In the genomic region with DNA sequence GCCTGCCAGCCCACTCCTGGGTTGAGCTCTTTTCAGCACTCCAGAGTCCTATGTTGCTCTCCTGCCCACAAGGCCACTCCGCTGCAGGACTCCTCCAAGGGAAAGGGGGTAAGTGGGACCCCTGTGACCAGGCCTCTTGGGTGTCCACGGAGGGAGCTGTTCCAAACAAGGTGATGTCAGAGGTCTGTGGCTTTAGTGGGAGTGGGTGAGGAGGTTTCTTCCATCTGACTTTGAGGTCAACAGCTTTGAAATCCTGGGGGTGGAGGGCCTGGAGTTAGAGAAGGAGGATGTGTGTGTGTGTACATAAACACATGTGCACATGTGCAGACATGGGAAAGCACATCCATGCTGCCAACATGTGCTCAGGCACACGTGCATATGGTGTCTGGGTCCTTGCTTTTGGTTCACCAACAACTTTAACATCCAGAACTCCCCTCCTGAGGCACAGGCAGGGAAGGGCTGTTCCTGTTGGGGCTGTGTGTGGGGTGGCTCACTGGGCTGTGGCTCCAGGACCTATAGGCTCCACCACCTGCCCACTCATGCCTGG, we compare ENCODE assay signal across 21 cellular contexts. TPM values are rescaled to one million over a fixed set of nuclear protein-coding genes. Genes with fewer than 3 reads are reported as not detected.
DNase-seq lines count a peak whose midpoint lies in the region; ATAC-seq, FAIRE-seq and TF ChIP-seq lines count a peak whose summit lies in the region.
"Had no signal": no experiment of that assay in that cellular context is flagged by ENCODE, and none has a peak within 500 bp of the region (broad histone marks: within the 10 kb centered on the region; RNA-seq: fewer than 3 reads in every experiment).

No MANE protein-coding gene starts in this region.

- CTCF ChIA-PET in activated CD8-positive, alpha-beta T cell treated with anti-CD3 and anti-CD28 coated beads for 36 hours (lab: Charles Lee) = interaction anchor here (1.0 kb wide), 1 partner anchor 132 kb away, joined by 3 read pairs; no protein-coding TSS in a partner anchor
- CTCF ChIA-PET in activated CD8-positive, alpha-beta T cell treated with anti-CD3 and anti-CD28 coated beads, Interleukin-2, amount 10 ng/mL, durations not matched to agents 7 days and 5 days (lab: Charles Lee) = no interaction called here
- CTCF ChIA-PET in K562 (lab: Yijun Ruan, JAX; ENCODE audit: low intra/inter-chr PET ratio) (no interaction called here), SK-N-SH (lab: Yijun Ruan, JAX) (interaction anchor here (0.8 to 6.5 kb wide), 11 partner anchors 10 to 136 kb away, joined by 3 to 43 read pairs (median 4); no protein-coding TSS in a partner anchor)

- no peaks in the 10 kb centered on the region for H3K9me1 ChIP-seq in K562 (ENCODE audit: control insufficient read depth, insufficient read depth, low read length)

- peak; percentile 25 for ATAC-seq in activated CD8-positive, alpha-beta T cell treated with anti-CD3 and anti-CD28 coated beads for 36 hours
- ATAC-seq in activated CD8-positive, alpha-beta T cell treated with anti-CD3 and anti-CD28 coated beads, Interleukin-2, amount 10 ng/mL, durations not matched to agents 7 days and 5 days = no peak
- peak; percentile 55 for ATAC-seq in activated T-helper 17 cell treated with anti-CD3 and anti-CD28 coated beads, Interleukin-2, amount 50 U/mL, for 72 hours (replicated peaks)
- no peak for ATAC-seq in K562
- ATAC-seq in heart right ventricle = no peak
- ATAC-seq: A549, HCT116 had no signal

- H3K36me3 Mint-ChIP-seq in activated CD8-positive, alpha-beta T cell treated with anti-CD3 and anti-CD28 coated beads for 36 hours (ENCODE audit: low read depth) = no peaks in the 10 kb centered on the region
- no peaks in the 10 kb centered on the region for H3K36me3 Mint-ChIP-seq in activated CD8-positive, alpha-beta T cell treated with anti-CD3 and anti-CD28 coated beads, Interleukin-2, amount 10 ng/mL, durations not matched to agents 7 days and 5 days (ENCODE audit: low read depth)
- no peaks in the 10 kb centered on the region for H3K36me3 Mint-ChIP-seq in activated T-helper 17 cell treated with anti-CD3 and anti-CD28 coated beads, Interleukin-2, amount 50 U/mL, for 72 hours (ENCODE audit: low read depth)
- H3K36me3 Mint-ChIP-seq: CD14-positive monocyte; CD4-positive, alpha-beta memory T cell had no signal

- H3K4me2 ChIP-seq in K562 (ENCODE audit: insufficient read depth, low read length) (no peak overlapping the region), SK-N-SH (no peak overlapping the region)
- H3K4me2 ChIP-seq: A549, BLaER1 had no signal

- FAIRE-seq in K562 (lab: Jason Lieb, UNC) = no peak
- FAIRE-seq: A549, HTR-8/SVneo had no signal

- H3K36me3 ChIP-seq in K562 (ENCODE audit: control insufficient read depth, insufficient read depth, low read length) (no peaks in the 10 kb centered on the region), heart right ventricle (no peaks in the 10 kb centered on the region), SK-N-SH (replicated peaks in 1 of 2; ENCODE audit: control insufficient read depth in 1 of 2, insufficient read depth in 2 of 2, low read length in 1 of 2) (no peaks in the 10 kb centered on the region)
- H3K36me3 ChIP-seq: BLaER1 had no signal

- TF ChIP-seq CTCF in activated CD8-positive, alpha-beta T cell treated with anti-CD3 and anti-CD28 coated beads for 36 hours (IDR thresholded peaks at IDR 0.05) = no peak
- TF ChIP-seq CTCF in K562 (IDR thresholded peaks at IDR 0.05 in 2 of 3, conservative IDR thresholded peaks at IDR 0.05 in 1 of 3; ENCODE audit: insufficient read depth in 2 of 3, low read depth in 1 of 3, low read length in 3 of 3) = no peak
- no peak for TF ChIP-seq CTCF in heart right ventricle (IDR thresholded peaks at IDR 0.05)
- TF ChIP-seq CTCF in SK-N-SH (IDR thresholded peaks at IDR 0.05) = no peak

- BruUV-seq in K562 (replicated peaks; lab: Mats Ljungman, UMichigan) = no TSS peak

- H3K27me3 Mint-ChIP-seq in activated CD8-positive, alpha-beta T cell treated with anti-CD3 and anti-CD28 coated beads for 36 hours = no peaks in the 10 kb centered on the region
- no peaks in the 10 kb centered on the region for H3K27me3 Mint-ChIP-seq in activated CD8-positive, alpha-beta T cell treated with anti-CD3 and anti-CD28 coated beads, Interleukin-2, amount 10 ng/mL, durations not matched to agents 7 days and 5 days (ENCODE audit: low read depth)
- peaks cover 5% of the 10 kb centered on the region for H3K27me3 Mint-ChIP-seq in activated T-helper 17 cell treated with anti-CD3 and anti-CD28 coated beads, Interleukin-2, amount 50 U/mL, for 72 hours

- in situ Hi-C loops in K562 (cut with MboI) = no loop called here

- WGBS in K562 (ENCODE audit: insufficient coverage, low coverage, missing lambda C conversion rate) = 7% methylated on average over 3 of the region's 3 CpGs
- WGBS in heart right ventricle, 2 donors = 82 to 83% methylated on average over 3 of the region's 3 CpGs
- 35% methylated on average over 3 of the region's 3 CpGs for WGBS in SK-N-SH (ENCODE audit: low lambda C conversion rate)

- H3K4me3 Mint-ChIP-seq in activated CD8-positive, alpha-beta T cell treated with anti-CD3 and anti-CD28 coated beads for 36 hours = no peak overlapping the region
- no peak overlapping the region for H3K4me3 Mint-ChIP-seq in activated CD8-positive, alpha-beta T cell treated with anti-CD3 and anti-CD28 coated beads, Interleukin-2, amount 10 ng/mL, durations not matched to agents 7 days and 5 days
- no peak overlapping the region for H3K4me3 Mint-ChIP-seq in activated T-helper 17 cell treated with anti-CD3 and anti-CD28 coated beads, Interleukin-2, amount 50 U/mL, for 72 hours
- H3K4me3 Mint-ChIP-seq: CD14-positive monocyte; CD4-positive, alpha-beta memory T cell; IgD-negative memory B cell had no signal

- H3K9me3 ChIP-seq in K562 (replicated peaks; ENCODE audit: control insufficient read depth, insufficient read depth, low read depth, low read length) (no peaks in the 10 kb centered on the region), heart right ventricle (no peaks in the 10 kb centered on the region), SK-N-SH (no peaks in the 10 kb centered on the region)
- H3K9me3 ChIP-seq: A549, BLaER1 had no signal

- H3K4me1 ChIP-seq in K562 (replicated peaks in 1 of 2; ENCODE audit: control insufficient read depth in 2 of 2, insufficient read depth in 2 of 2, low read length in 2 of 2) (no peaks in the 10 kb centered on the region; a peak in 1 of 5 replicates), heart right ventricle (no peaks in the 10 kb centered on the region), SK-N-SH (ENCODE audit: control insufficient read depth in 1 of 2, insufficient read depth in 2 of 2, low read depth in 1 of 2, low read length in 1 of 2) (peaks cover 0 to 58% of the 10 kb centered on the region in 2 experiments; a peak in 1 of 4 replicates)
- H3K4me1 ChIP-seq: A549, BLaER1 had no signal

- no peak overlapping the region for H3K9ac ChIP-seq in K562 (ENCODE audit: insufficient read depth in 1 of 2, low read depth in 2 of 2, low read length in 2 of 2)
- no peak overlapping the region for H3K9ac ChIP-seq in SK-N-SH
- H3K9ac ChIP-seq: BLaER1 had no signal

- TF ChIP-seq RAD21 in K562 (CRISPR knock-in tag; conservative IDR thresholded peaks at IDR 0.05 in 1 of 2, IDR thresholded peaks at IDR 0.05 in 1 of 2) (no peak), SK-N-SH (IDR thresholded peaks at IDR 0.05; ENCODE audit: low read length) (no peak)

- H3F3A ChIP-seq in SK-N-SH (replicated peaks; ENCODE audit: insufficient read depth) = no peaks in the 10 kb centered on the region

- H3K27ac ChIP-seq in K562 (ENCODE audit: extremely low read depth, low read depth, low read length) (no peak overlapping the region), heart right ventricle (no peak overlapping the region), SK-N-SH (ENCODE audit: low read depth in 2 of 2, low read length in 1 of 2) (peak overlapping the region in 1 of 2 experiments; percentile 92; a peak in 2 of 4 replicates)
- H3K27ac ChIP-seq: 22Rv1, A549, BLaER1 had no signal

- no peak for DNase-seq in activated CD8-positive, alpha-beta T cell treated with anti-CD3 and anti-CD28 coated beads for 36 hours
- DNase-seq in activated CD8-positive, alpha-beta T cell treated with anti-CD3 and anti-CD28 coated beads, Interleukin-2, amount 10 ng/mL, durations not matched to agents 7 days and 5 days = no peak
- DNase-seq in K562 (ENCODE audit: extremely low read depth in 1 of 4, low spot score in 3 of 4) = no peak
- no peak for DNase-seq in heart right ventricle
- DNase-seq in SK-N-SH = no peak
- no peak for DNase-seq in DMS53 treated with DMSO at 0.1 percent for 48 hours (lab: John Stamatoyannopoulos, UW; ENCODE audit: unreplicated experiment)
- DNase-seq: AML-193; CD4-positive, alpha-beta memory T cell; DMS153; DMS79 treated with DMSO at 0.1 percent for 48 hours; GF-D8; GOT3; H7 had no signal

- POLR2A ChIA-PET in activated CD8-positive, alpha-beta T cell treated with anti-CD3 and anti-CD28 coated beads for 36 hours (lab: Charles Lee) = interaction anchor here (1.6 kb wide), 1 partner anchor 60 kb away, joined by 4 read pairs; a partner anchor contains a TSS
- POLR2A ChIA-PET in activated CD8-positive, alpha-beta T cell treated with anti-CD3 and anti-CD28 coated beads, Interleukin-2, amount 10 ng/mL, durations not matched to agents 7 days and 5 days (lab: Charles Lee) = no interaction called here
- POLR2A ChIA-PET in K562 (lab: Yijun Ruan, JAX) = interaction anchor here (0.5 to 0.9 kb wide), 3 partner anchors 14 to 125 kb away, joined by 3 read pairs; no protein-coding TSS in a partner anchor
- POLR2A ChIA-PET in SK-N-SH (lab: Yijun Ruan, JAX) = interaction anchor here (0.8 to 0.9 kb wide), 2 partner anchors 17 to 42 kb away, joined by 3 read pairs; no protein-coding TSS in a partner anchor

- intact Hi-C loops in activated CD8-positive, alpha-beta T cell treated with anti-CD3 and anti-CD28 coated beads for 36 hours (cut with micrococcal nuclease) = no loop called here
- intact Hi-C loops in K562 (cut with micrococcal nuclease) = no loop called here
- intact Hi-C loops in heart right ventricle (cut with DNase I) = no loop called here

- no peaks in the 10 kb centered on the region for H4K20me1 ChIP-seq in K562 (replicated peaks; ENCODE audit: control insufficient read depth, insufficient read depth, low read length)
- no peaks in the 10 kb centered on the region for H4K20me1 ChIP-seq in SK-N-SH (ENCODE audit: insufficient read depth)

- H3K4me3 ChIP-seq in K562 (no peak overlapping the region), heart right ventricle (no peak overlapping the region), SK-N-SH (ENCODE audit: low read depth in 2 of 2, low read length in 1 of 2) (no peak overlapping the region)
- H3K4me3 ChIP-seq: A549, BLaER1 had no signal

- H2AFZ ChIP-seq in K562 (ENCODE audit: low read depth, low read length) (no peak overlapping the region), SK-N-SH (ENCODE audit: low read depth) (no peak overlapping the region)

- TF ChIP-seq EP300 in K562 (IDR thresholded peaks at IDR 0.05; ENCODE audit: low read length) = no peak
- TF ChIP-seq EP300 in SK-N-SH (IDR thresholded peaks at IDR 0.05; ENCODE audit: borderline replicate concordance in 1 of 2, low read depth in 1 of 2, low read length in 1 of 2) = no peak

- H3K4me1 Mint-ChIP-seq in activated CD8-positive, alpha-beta T cell treated with anti-CD3 and anti-CD28 coated beads for 36 hours (ENCODE audit: low read depth) = peaks cover 11% of the 10 kb centered on the region
- H3K4me1 Mint-ChIP-seq in activated CD8-positive, alpha-beta T cell treated with anti-CD3 and anti-CD28 coated beads, Interleukin-2, amount 10 ng/mL, durations not matched to agents 7 days and 5 days (ENCODE audit: low read depth) = no peaks in the 10 kb centered on the region
- no peaks in the 10 kb centered on the region for H3K4me1 Mint-ChIP-seq in activated T-helper 17 cell treated with anti-CD3 and anti-CD28 coated beads, Interleukin-2, amount 50 U/mL, for 72 hours
- H3K4me1 Mint-ChIP-seq: IgD-negative memory B cell had no signal

- TF ChIP-seq POLR2A in K562 (conservative IDR thresholded peaks at IDR 0.05) = no peak

- no peaks in the 10 kb centered on the region for H3K9me2 ChIP-seq in SK-N-SH

- no peaks in the 10 kb centered on the region for H3K79me2 ChIP-seq in K562 (ENCODE audit: control insufficient read depth, insufficient read depth, low read length)
- no peaks in the 10 kb centered on the region for H3K79me2 ChIP-seq in SK-N-SH (ENCODE audit: insufficient read depth)

- no peaks in the 10 kb centered on the region for H3K9me3 Mint-ChIP-seq in activated CD8-positive, alpha-beta T cell treated with anti-CD3 and anti-CD28 coated beads for 36 hours
- H3K9me3 Mint-ChIP-seq in activated CD8-positive, alpha-beta T cell treated with anti-CD3 and anti-CD28 coated beads, Interleukin-2, amount 10 ng/mL, durations not matched to agents 7 days and 5 days (ENCODE audit: insufficient read depth) = no peaks in the 10 kb centered on the region
- H3K9me3 Mint-ChIP-seq in activated T-helper 17 cell treated with anti-CD3 and anti-CD28 coated beads, Interleukin-2, amount 50 U/mL, for 72 hours = no peaks in the 10 kb centered on the region

- no peak overlapping the region for H3K27ac Mint-ChIP-seq in activated CD8-positive, alpha-beta T cell treated with anti-CD3 and anti-CD28 coated beads for 36 hours
- H3K27ac Mint-ChIP-seq in activated CD8-positive, alpha-beta T cell treated with anti-CD3 and anti-CD28 coated beads, Interleukin-2, amount 10 ng/mL, durations not matched to agents 7 days and 5 days = no peak overlapping the region
- no peak overlapping the region for H3K27ac Mint-ChIP-seq in activated T-helper 17 cell treated with anti-CD3 and anti-CD28 coated beads, Interleukin-2, amount 50 U/mL, for 72 hours
- H3K27ac Mint-ChIP-seq: CD4-positive, alpha-beta memory T cell; IgD-negative memory B cell had no signal

- peaks cover 0 to 25% of the 10 kb centered on the region in 2 experiments; a peak in 2 of 5 replicates for H3K27me3 ChIP-seq in K562 (ENCODE audit: control insufficient read depth in 2 of 2, insufficient read depth in 2 of 2, low read length in 2 of 2)
- H3K27me3 ChIP-seq in heart right ventricle = no peaks in the 10 kb centered on the region
- no peaks in the 10 kb centered on the region for H3K27me3 ChIP-seq in SK-N-SH (ENCODE audit: insufficient read depth)
- H3K27me3 ChIP-seq: BLaER1 had no signal

RNA-seq across cellular contexts. Expression of a gene that starts 51.3 kb away (rescaled TPM):
- total RNA-seq in activated CD8-positive, alpha-beta T cell treated with anti-CD3 and anti-CD28 coated beads for 36 hours = 10 to 100 TPM; 15.2 to 16.8 TPM
- total RNA-seq in activated CD8-positive, alpha-beta T cell treated with anti-CD3 and anti-CD28 coated beads, Interleukin-2, amount 10 ng/mL, durations not matched to agents 7 days and 5 days = 10 to 100 TPM; 18.0 to 18.9 TPM
- 10 to 100 TPM; 14.3 to 21.9 TPM for total RNA-seq in activated T-helper 17 cell treated with anti-CD3 and anti-CD28 coated beads, Interleukin-2, amount 50 U/mL, for 72 hours
- 7.7 and 30.8 TPM in 2 replicates for total RNA-seq in K562 (2011; cell fraction: chromatin; rRNA removed; ENCODE audit: low replicate concordance)
- 50.7 and 57.4 TPM in 2 replicates for total RNA-seq in K562 (2011; cell fraction: nucleolus; rRNA removed)
- 23.5 and 25.0 TPM in 2 replicates for total RNA-seq in K562 (2011; cell fraction: nucleoplasm; rRNA removed)
- total RNA-seq in K562 (2014; rRNA removed) (26.9 and 31.3 TPM in 2 replicates), K562 (2014; rRNA removed; fragmentation: Illumina TruSeq; extraction: Trizol) (4.0 and 5.9 TPM in 2 replicates), K562 (2015; rRNA removed; fragmentation: Illumina TruSeq; extraction: Trizol) (14.1 and 14.4 TPM in 2 replicates), K562 (2021) (22.5 and 24.8 TPM in 2 replicates), heart right ventricle (10 to 100 TPM; 18.7 to 32.8 (median 24.2) TPM)
- polyA plus RNA-seq in K562 (2011; rRNA removed) (8.3 and 13.0 TPM in 2 replicates), K562 (2014; fragmentation: Illumina TruSeq; extraction: Trizol) (16.3 and 16.5 TPM in 2 replicates), K562 (2014; fragmentation: Nextera tagmentation; extraction: Ambion mirVana) (1 to 10 TPM; 1.6 to 2.7 TPM), K562 (2014; rRNA removed) (17.1 and 17.3 TPM in 2 replicates), heart right ventricle (10 to 100 TPM; 18.1 to 47.6 TPM), SK-N-SH (2012; rRNA removed) (47.8 and 49.2 TPM in 2 replicates)
- 15.9 and 36.8 TPM in 2 replicates for polyA plus RNA-seq in K562 (2011; cell fraction: cytosol; rRNA removed)
- 16.0 and 23.4 TPM in 2 replicates for polyA plus RNA-seq in K562 (2011; cell fraction: nucleus; rRNA removed)
- 14.7 and 19.4 TPM in 2 replicates for polyA plus RNA-seq in K562 (2012)
- polyA minus RNA-seq in K562 (2011; rRNA and poly(A)+ RNA removed) = 5.6 and 7.9 TPM in 2 replicates
- 11.5 and 13.2 TPM in 2 replicates for polyA minus RNA-seq in K562 (2011; cell fraction: cytosol; rRNA and poly(A)+ RNA removed)
- 14.7 and 15.9 TPM in 2 replicates for polyA minus RNA-seq in K562 (2011; cell fraction: nucleus; rRNA and poly(A)+ RNA removed)
- 20.4 and 34.9 TPM in 2 replicates for polyA plus RNA-seq in SK-N-SH (2012; cell fraction: cytosol; rRNA removed)
- 33.8 and 42.1 TPM in 2 replicates for polyA plus RNA-seq in SK-N-SH (2012; cell fraction: nucleus; rRNA removed)

Comparison
In these comparisons a context has a peak if more than half of its experiments do, and no peak if none do; other contexts are left out.
1. ATAC-seq: peak in activated CD8-positive, alpha-beta T cell treated with anti-CD3 and anti-CD28 coated beads for 36 hours (single experiment) and activated T-helper 17 cell treated with anti-CD3 and anti-CD28 coated beads, Interleukin-2, amount 50 U/mL, for 72 hours (single experiment); none in activated CD8-positive, alpha-beta T cell treated with anti-CD3 and anti-CD28 coated beads, Interleukin-2, amount 10 ng/mL, durations not matched to agents 7 days and 5 days (single experiment), K562 (single experiment) and heart right ventricle (0 of 8).
2. CTCF ChIA-PET loops: an anchor here in activated CD8-positive, alpha-beta T cell treated with anti-CD3 and anti-CD28 coated beads for 36 hours (1.0 kb wide) and SK-N-SH (0.8 to 6.5 kb wide); none called in activated CD8-positive, alpha-beta T cell treated with anti-CD3 and anti-CD28 coated beads, Interleukin-2, amount 10 ng/mL, durations not matched to agents 7 days and 5 days and K562.